In genomic region chrX:119753001-119753400, GRCh38 we compare ENCODE assay signal across 1 cellular context.
TF ChIP-seq lines count a peak whose summit lies in the region.

No MANE protein-coding gene starts in this region.

TF ChIP-seq in K562, 482 proteins besides CTCF, POLR2A, EP300 and RAD21:
- TF ChIP-seq CREB1 (IDR thresholded peaks at IDR 0.05) (no peak), CREB1 (CRISPR knock-in tag; IDR thresholded peaks at IDR 0.05) (no peak), SIX5 (IDR thresholded peaks at IDR 0.05; ENCODE audit: borderline replicate concordance in 1 of 2, insufficient read depth in 1 of 2, low read depth in 1 of 2, low read length in 2 of 2) (no peak), PBX2 (CRISPR knock-in tag; IDR thresholded peaks at IDR 0.05; ENCODE audit: low read depth) (no peak), PBX2 (tag; conservative IDR thresholded peaks at IDR 0.05; ENCODE audit: low read depth) (no peak), MXD1 (CRISPR knock-in tag; IDR thresholded peaks at IDR 0.05; ENCODE audit: borderline replicate concordance, poor library complexity, severe bottlenecking) (no peak)
- TF ChIP-seq, protein P1, sequence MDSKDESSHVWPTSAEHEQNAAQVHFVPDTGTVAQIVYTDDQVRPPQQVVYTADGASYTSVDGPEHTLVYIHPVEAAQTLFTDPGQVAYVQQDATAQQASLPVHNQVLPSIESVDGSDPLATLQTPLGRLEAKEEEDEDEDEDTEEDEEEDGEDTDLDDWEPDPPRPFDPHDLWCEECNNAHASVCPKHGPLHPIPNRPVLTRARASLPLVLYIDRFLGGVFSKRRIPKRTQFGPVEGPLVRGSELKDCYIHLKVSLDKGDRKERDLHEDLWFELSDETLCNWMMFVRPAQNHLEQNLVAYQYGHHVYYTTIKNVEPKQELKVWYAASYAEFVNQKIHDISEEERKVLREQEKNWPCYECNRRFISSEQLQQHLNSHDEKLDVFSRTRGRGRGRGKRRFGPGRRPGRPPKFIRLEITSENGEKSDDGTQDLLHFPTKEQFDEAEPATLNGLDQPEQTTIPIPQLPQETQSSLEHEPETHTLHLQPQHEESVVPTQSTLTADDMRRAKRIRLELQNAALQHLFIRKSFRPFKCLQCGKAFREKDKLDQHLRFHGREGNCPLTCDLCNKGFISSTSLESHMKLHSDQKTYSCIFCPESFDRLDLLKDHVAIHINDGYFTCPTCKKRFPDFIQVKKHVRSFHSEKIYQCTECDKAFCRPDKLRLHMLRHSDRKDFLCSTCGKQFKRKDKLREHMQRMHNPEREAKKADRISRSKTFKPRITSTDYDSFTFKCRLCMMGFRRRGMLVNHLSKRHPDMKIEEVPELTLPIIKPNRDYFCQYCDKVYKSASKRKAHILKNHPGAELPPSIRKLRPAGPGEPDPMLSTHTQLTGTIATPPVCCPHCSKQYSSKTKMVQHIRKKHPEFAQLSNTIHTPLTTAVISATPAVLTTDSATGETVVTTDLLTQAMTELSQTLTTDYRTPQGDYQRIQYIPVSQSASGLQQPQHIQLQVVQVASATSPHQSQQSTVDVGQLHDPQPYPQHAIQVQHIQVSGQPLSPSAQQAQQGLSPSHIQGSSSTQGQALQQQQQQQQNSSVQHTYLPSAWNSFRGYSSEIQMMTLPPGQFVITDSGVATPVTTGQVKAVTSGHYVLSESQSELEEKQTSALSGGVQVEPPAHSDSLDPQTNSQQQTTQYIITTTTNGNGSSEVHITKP (IDR thresholded peaks at IDR 0.05; ENCODE audit: partially characterized antibody) = peak; percentile 62
